In genomic region chr1:170707959-170708666, GRCh38 we compare ENCODE assay signal across 10 cellular contexts. TPM values are rescaled to one million over a fixed set of nuclear protein-coding genes. Genes with fewer than 3 reads are reported as not detected.
DNase-seq lines count a peak whose midpoint lies in the region; ATAC-seq and TF ChIP-seq lines count a peak whose summit lies in the region.
"Had no signal": no experiment of that assay in that cellular context is flagged by ENCODE, and none has a peak within 500 bp of the region (broad histone marks: within the 10 kb centered on the region; RNA-seq: fewer than 3 reads in every experiment).

No MANE protein-coding gene starts in this region.

- no peak overlapping the region for H3K14ac ChIP-seq in mesenchymal stem cell (ENCODE audit: low read length in 2 of 2)

- H3K23ac ChIP-seq in mesenchymal stem cell (ENCODE audit: low read length in 2 of 2), result no peak overlapping the region

- no peak overlapping the region for H2AK5ac ChIP-seq in mesenchymal stem cell (ENCODE audit: low read length, severe bottlenecking)

- H3K4me1 Mint-ChIP-seq in chondrocyte (ENCODE audit: low read depth), result peaks cover 90% of the 10 kb centered on the region

- no peak overlapping the region for H2BK120ac ChIP-seq in mesenchymal stem cell (ENCODE audit: low read depth, low read length)

- 75% methylated on average over 1 of the region's 5 CpGs for WGBS in mesenchymal stem cell

- no peak for TF ChIP-seq CTCF in chondrocyte (IDR thresholded peaks at IDR 0.05)

- H3K18ac ChIP-seq in mesenchymal stem cell (ENCODE audit: low read depth in 1 of 2, low read length in 2 of 2), result no peak overlapping the region

- H2BK12ac ChIP-seq in mesenchymal stem cell (ENCODE audit: low read length in 2 of 2), result no peak overlapping the region

- no peak overlapping the region for H2BK15ac ChIP-seq in mesenchymal stem cell (ENCODE audit: low read depth, poor library complexity, severe bottlenecking)

- no peak for ATAC-seq in HG03378 (IDR thresholded peaks at IDR 0.05; ENCODE audit: unreplicated experiment)

- H3K27me3 ChIP-seq in mesenchymal stem cell (ENCODE audit: control insufficient read depth in 1 of 2, insufficient read depth in 1 of 2, low read length in 2 of 2) (no peaks in the 10 kb centered on the region), H7 (ENCODE audit: control insufficient read depth, insufficient read depth, low read length) (no peaks in the 10 kb centered on the region)

- H3K9me3 ChIP-seq in mesenchymal stem cell (ENCODE audit: control insufficient read depth, low read length), result no peaks in the 10 kb centered on the region

- H3K4me3 Mint-ChIP-seq in chondrocyte (ENCODE audit: unreplicated experiment), result peak overlapping the region; percentile 29

- H3K36me3 Mint-ChIP-seq in chondrocyte (ENCODE audit: low read depth), result peaks cover 1% of the 10 kb centered on the region

- H3K9me3 Mint-ChIP-seq in chondrocyte (ENCODE audit: low read depth), result peaks cover 7% of the 10 kb centered on the region

- no peaks in the 10 kb centered on the region for H3K27me3 Mint-ChIP-seq in chondrocyte (ENCODE audit: low read depth)

- H3K9ac ChIP-seq in mesenchymal stem cell (ENCODE audit: low read length), result peak overlapping the region; percentile 79

- no peak overlapping the region for H2BK5ac ChIP-seq in mesenchymal stem cell (ENCODE audit: low read depth, low read length, poor library complexity, severe bottlenecking)

- H3K36me3 ChIP-seq in mesenchymal stem cell (ENCODE audit: control insufficient read depth in 1 of 2, insufficient read depth in 2 of 2, low read depth in 1 of 2, low read length in 2 of 2) (peaks cover 0 to 69% of the 10 kb centered on the region in 2 experiments), H7 (replicated peaks; ENCODE audit: control insufficient read depth, insufficient read depth, low read length) (no peaks in the 10 kb centered on the region)

- H3K4me1 ChIP-seq in mesenchymal stem cell (ENCODE audit: control insufficient read depth, insufficient read depth, low read depth, low read length), result peaks cover 3% of the 10 kb centered on the region

- no peak overlapping the region for H3K4me2 ChIP-seq in mesenchymal stem cell (ENCODE audit: low read length, poor library complexity, severe bottlenecking)

- H3K4me3 ChIP-seq in mesenchymal stem cell (ENCODE audit: insufficient read depth in 1 of 2, low read depth in 1 of 2, low read length in 2 of 2) (peak overlapping the region in 1 of 2 experiments; percentile 36), H7 (ENCODE audit: insufficient read depth, low read depth, low read length) (no peak overlapping the region)

- peak overlapping the region; percentile 99 for H3K27ac Mint-ChIP-seq in chondrocyte (ENCODE audit: unreplicated experiment)

- H3K4ac ChIP-seq in mesenchymal stem cell (ENCODE audit: low read depth in 1 of 2, low read length in 2 of 2), result no peak overlapping the region

- H2AFZ ChIP-seq in mesenchymal stem cell (ENCODE audit: low read depth, low read length), result no peak overlapping the region

- DNase-seq in AG08396 (ENCODE audit: low spot score) (peak; percentile 71), LoVo (ENCODE audit: low spot score) (peak; percentile 72), chondrocyte (ENCODE audit: low spot score) (no peak), mesenchymal stem cell (peak; percentile 94), H7 (no peak), DMS153 treated with DMSO at 0.1 percent for 48 hours (lab: John Stamatoyannopoulos, UW; ENCODE audit: unreplicated experiment) (no peak)
- no peak for DNase-seq in stimulated activated CD4-positive, alpha-beta T cell treated with anti-CD3 and anti-CD28 coated beads, Interleukin-2, amount 100 ng/mL, for 48 hours
- DNase-seq: activated CD8-positive, alpha-beta memory T cell treated with anti-CD3 and anti-CD28 coated beads, Interleukin-2, amount 50 U/mL, for 48 hours; NCI-H2227 treated with DMSO at 0.1 percent for 48 hours had no signal

- no peaks in the 10 kb centered on the region for H3K79me1 ChIP-seq in mesenchymal stem cell (replicated peaks; ENCODE audit: low read length, poor library complexity, severe bottlenecking)

- H3K27ac ChIP-seq in mesenchymal stem cell (ENCODE audit: low read length, poor library complexity, severe bottlenecking), result peak overlapping the region; percentile 17

- H4K91ac ChIP-seq in mesenchymal stem cell (ENCODE audit: low read length), result no peak overlapping the region

- H4K8ac ChIP-seq in mesenchymal stem cell (ENCODE audit: low read length), result no peak overlapping the region

RNA-seq across cellular contexts. Expression of gene PRRX1, which starts 44.2 kb away (rescaled TPM):
- total RNA-seq in chondrocyte, result 158 to 224 TPM (median 168 TPM) in 3 replicates
- polyA plus RNA-seq in mesenchymal stem cell (2013, experiment 1 of 2), result 0.66 TPM
- polyA plus RNA-seq in mesenchymal stem cell (2013, experiment 2 of 2), result 0.56 TPM
- total RNA-seq in H7 (2014; rRNA removed; shearing (Covaris generic)), result not detected in 2 replicates

Comparison
In these comparisons a context has a peak if more than half of its experiments do, and no peak if none do; other contexts are left out.
1. DNase-seq: peak in AG08396 (single experiment), LoVo (single experiment) and mesenchymal stem cell (single experiment); none in chondrocyte (single experiment), H7 (single experiment), DMS153 treated with DMSO at 0.1 percent for 48 hours (single experiment) and stimulated activated CD4-positive, alpha-beta T cell treated with anti-CD3 and anti-CD28 coated beads, Interleukin-2, amount 100 ng/mL, for 48 hours (0 of 2).
2. RNA of gene PRRX1, which starts 44.2 kb away (total RNA-seq): 158 to 224 TPM in chondrocyte; not detected in H7; every median in the first group is over 100 times any median in the second.